ENCODE assay signal across 7 cellular contexts in genomic region chr6:159353193-159353592, GRCh38.
"Had no signal": no experiment of that assay in that cellular context is flagged by ENCODE, and none has a peak within 500 bp of the region (broad histone marks: within the 10 kb centered on the region; RNA-seq: fewer than 3 reads in every experiment).

No MANE protein-coding gene starts in this region.

- DNase-seq: H9, HCEC 1CT, HFFc6, IMR-90, KG1 had no signal

- H3K9me3 Mint-ChIP-seq: GM23338 had no signal

- H3K4me2 ChIP-seq: GM23338 had no signal

- H3K4me1 Mint-ChIP-seq: GM23338, H9 had no signal

- H3K27ac Mint-ChIP-seq: GM23338, H9, HFFc6 had no signal

- ATAC-seq: GM23338, K562 had no signal

- H3K4me3 ChIP-seq: GM23338, K562 had no signal

- H3K4me3 Mint-ChIP-seq: GM23338, H9, HFFc6 had no signal
